Comparison of ENCODE assay signal across 2 cellular contexts in the genomic region with DNA sequence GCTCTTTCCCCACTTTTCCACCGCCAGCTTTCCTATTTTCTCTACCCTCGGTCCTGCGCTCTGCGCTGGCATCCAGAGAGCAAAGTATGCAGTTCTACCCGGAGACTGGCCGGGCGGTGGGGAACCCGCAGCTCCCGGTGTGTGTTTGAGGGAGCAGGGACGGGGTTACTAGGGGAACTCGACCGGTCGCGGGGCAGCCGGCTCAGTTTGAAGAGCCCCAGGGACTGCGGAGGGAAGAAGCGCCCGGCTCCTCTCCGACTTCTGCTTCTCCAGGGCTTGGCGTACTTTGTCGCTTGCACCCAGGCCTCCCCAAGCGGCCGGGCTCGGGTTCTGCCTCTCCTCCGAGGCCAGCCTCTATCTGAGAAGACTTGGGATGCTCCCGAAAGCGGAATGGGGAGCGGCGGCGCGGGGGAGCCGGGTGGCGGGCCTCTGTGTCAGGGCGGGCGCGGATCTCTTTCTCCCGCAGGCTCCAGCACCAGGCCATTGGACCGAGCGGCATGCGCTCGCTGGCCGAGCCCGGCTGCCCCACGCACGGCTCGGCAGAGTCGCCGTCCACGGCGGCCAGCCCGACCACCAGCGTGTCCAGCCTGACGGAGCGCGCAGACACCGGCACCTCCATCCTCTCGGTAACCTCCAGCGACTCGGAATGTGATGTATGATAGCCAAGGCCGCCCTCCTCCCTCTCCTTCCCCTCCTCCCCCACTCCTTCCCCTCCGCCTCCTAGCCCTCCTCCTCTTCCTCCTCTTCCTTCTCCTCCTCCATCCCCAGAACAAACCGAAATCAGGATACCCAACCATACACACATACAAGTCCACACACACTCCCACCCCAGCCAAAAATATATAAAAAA.
TF ChIP-seq lines count a peak whose summit lies in the region.

No MANE protein-coding gene starts in this region.

TF ChIP-seq in GM23338, 12 proteins besides CTCF, POLR2A, EP300 and RAD21:
- TF ChIP-seq NANOG (IDR thresholded peaks at IDR 0.05; ENCODE audit: borderline replicate concordance): no peak
- TF ChIP-seq EZH2phosphoT487 (IDR thresholded peaks at IDR 0.05; ENCODE audit: unreplicated experiment): peak; percentile 89
- peak; percentile 98 for TF ChIP-seq EZH2 (IDR thresholded peaks at IDR 0.05; ENCODE audit: low read depth, unreplicated experiment)

TF ChIP-seq in SK-N-SH, 30 proteins besides CTCF, POLR2A, EP300 and RAD21:
- TF ChIP-seq REST (IDR thresholded peaks at IDR 0.05; ENCODE audit: low read depth, low read length) (0 out of 2 replicates have a peak, but pooled peaks have one; percentile 16), POLR2AphosphoS5 (IDR thresholded peaks at IDR 0.05; ENCODE audit: low read depth, low read length) (no peak), FOXM1 (IDR thresholded peaks at IDR 0.05; ENCODE audit: low read depth) (no peak), MAX (IDR thresholded peaks at IDR 0.05; ENCODE audit: low read depth) (0 out of 2 replicates have a peak, but pooled peaks have one; percentile 18), FOXJ3 (CRISPR knock-in tag; IDR thresholded peaks at IDR 0.05) (peak; percentile 9; the same call in 1 of the 2 replicates), FOSL2 (IDR thresholded peaks at IDR 0.05; ENCODE audit: borderline replicate concordance, low read depth) (no peak)
